14 cellular contexts compared by ENCODE assay signal in genomic region chr7:50667338-50667737, GRCh38.
DNase-seq lines count a peak whose midpoint lies in the region; ATAC-seq and TF ChIP-seq lines count a peak whose summit lies in the region.
"Had no signal": no experiment of that assay in that cellular context is flagged by ENCODE, and none has a peak within 500 bp of the region (broad histone marks: within the 10 kb centered on the region; RNA-seq: fewer than 3 reads in every experiment).

No MANE protein-coding gene starts in this region.

- H3K4me1 ChIP-seq in thyroid gland = peaks cover 18 to 44% of the 10 kb centered on the region in 2 donors

- TF ChIP-seq CTCF in thyroid gland (IDR thresholded peaks at IDR 0.05) = no peak

- H3K9me3 ChIP-seq in thyroid gland = no peaks in the 10 kb centered on the region
- H3K9me3 ChIP-seq: SJSA1 had no signal

- intact Hi-C loops in thyroid gland (cut with DNase I) = no loop called here

- DNase-seq in amniotic epithelial cell (ENCODE audit: low read depth) (peak; percentile 34), fibroblast of peridontal ligament (ENCODE audit: extremely low read depth) (peak; percentile 5), myocyte (ENCODE audit: low read depth) (peak; percentile 40), thyroid gland (peak; percentile 77 to 78), AG08395 (ENCODE audit: low spot score) (no peak), AG08396 (ENCODE audit: low spot score) (no peak)
- no peak for DNase-seq in activated naive CD4-positive, alpha-beta T cell treated with anti-CD3 and anti-CD28 coated beads, Interleukin-2, amount 50 U/mL, for 16 hours
- DNase-seq: CD4-positive, alpha-beta memory T cell; effector memory CD4-positive, alpha-beta T cell; H7; NK-92 treated with Interleukin-12 subunit alpha and Interleukin-12 subunit beta, amount 100 ng/mL, for 24 hours; stimulated activated naive CD4-positive, alpha-beta T cell treated with Interleukin-2 at 50 U/mL for 16 hours had no signal

- H3K36me3 ChIP-seq in thyroid gland = no peaks in the 10 kb centered on the region
- H3K36me3 ChIP-seq: SJSA1 had no signal

- H3K27me3 ChIP-seq in thyroid gland = no peaks in the 10 kb centered on the region
- H3K27me3 ChIP-seq: SJSA1 had no signal

- no peak for TF ChIP-seq POLR2A in thyroid gland (IDR thresholded peaks at IDR 0.05)

- H3K27ac ChIP-seq in thyroid gland = peak overlapping the region; percentile 36 to 71 (median 55)
- H3K27ac ChIP-seq: SJSA1 had no signal

- 10 to 19% methylated on average over 4 of the region's 4 CpGs for WGBS in thyroid gland, 2 donors

- ATAC-seq in GM18858 (IDR thresholded peaks at IDR 0.05; ENCODE audit: unreplicated experiment) = no peak

- H3K4me3 ChIP-seq in thyroid gland (replicated peaks in 1 of 3) = no peak overlapping the region
- H3K4me3 ChIP-seq: SJSA1 had no signal

Comparison
In these comparisons a context has a peak if more than half of its experiments do, and no peak if none do; other contexts are left out.
1. DNase-seq: peak in amniotic epithelial cell (single experiment), fibroblast of peridontal ligament (single experiment), myocyte (single experiment) and thyroid gland (2 of 2); none in AG08395 (single experiment), AG08396 (single experiment) and activated naive CD4-positive, alpha-beta T cell treated with anti-CD3 and anti-CD28 coated beads, Interleukin-2, amount 50 U/mL, for 16 hours (single experiment).